In the genomic region with DNA sequence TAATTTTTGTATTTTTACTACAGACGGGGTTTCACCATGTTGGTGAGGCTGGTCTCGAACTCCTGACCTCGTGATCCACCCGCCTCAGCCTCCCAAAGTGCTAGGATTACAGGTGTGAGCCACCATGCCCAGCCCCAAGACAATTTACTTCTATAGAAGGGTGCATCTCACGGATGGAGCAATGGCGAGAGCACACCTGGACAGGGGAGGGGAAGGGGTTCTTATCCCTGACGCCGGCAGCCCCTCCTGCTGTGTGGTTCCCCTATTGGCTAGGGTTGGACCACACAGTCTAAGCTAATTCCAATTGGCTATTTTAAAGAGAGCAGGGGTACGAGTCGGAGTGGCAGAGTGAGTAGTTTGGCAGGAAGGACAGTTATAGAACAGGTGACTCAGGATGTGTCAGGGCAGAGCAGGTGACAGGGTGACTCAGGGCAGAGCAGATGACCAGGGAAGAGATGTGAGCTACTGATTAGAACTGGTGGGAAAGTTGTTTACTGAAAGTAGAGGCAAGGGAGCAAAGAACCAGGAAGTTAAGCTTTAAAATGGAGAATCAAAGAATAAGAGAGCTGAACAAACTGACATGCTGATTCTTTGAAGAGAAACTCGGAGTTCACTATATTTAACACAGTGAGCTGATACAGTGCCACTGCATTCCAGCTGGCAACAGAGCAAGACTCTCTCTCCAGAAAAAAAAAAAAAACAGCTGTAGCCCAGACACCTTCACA, we compare ENCODE assay signal across 1 cellular context.
TF ChIP-seq lines count a peak whose summit lies in the region.

No MANE protein-coding gene starts in this region.

TF ChIP-seq in H1, 55 proteins besides CTCF, POLR2A, EP300 and RAD21:
- TF ChIP-seq CBX5 (IDR thresholded peaks at IDR 0.05; ENCODE audit: low read depth, low read length), result no peak
- TF ChIP-seq, protein P1, sequence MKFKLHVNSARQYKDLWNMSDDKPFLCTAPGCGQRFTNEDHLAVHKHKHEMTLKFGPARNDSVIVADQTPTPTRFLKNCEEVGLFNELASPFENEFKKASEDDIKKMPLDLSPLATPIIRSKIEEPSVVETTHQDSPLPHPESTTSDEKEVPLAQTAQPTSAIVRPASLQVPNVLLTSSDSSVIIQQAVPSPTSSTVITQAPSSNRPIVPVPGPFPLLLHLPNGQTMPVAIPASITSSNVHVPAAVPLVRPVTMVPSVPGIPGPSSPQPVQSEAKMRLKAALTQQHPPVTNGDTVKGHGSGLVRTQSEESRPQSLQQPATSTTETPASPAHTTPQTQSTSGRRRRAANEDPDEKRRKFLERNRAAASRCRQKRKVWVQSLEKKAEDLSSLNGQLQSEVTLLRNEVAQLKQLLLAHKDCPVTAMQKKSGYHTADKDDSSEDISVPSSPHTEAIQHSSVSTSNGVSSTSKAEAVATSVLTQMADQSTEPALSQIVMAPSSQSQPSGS (IDR thresholded peaks at IDR 0.05; ENCODE audit: low read length), result no peak
- TF ChIP-seq KDM5A (IDR thresholded peaks at IDR 0.05; ENCODE audit: low read length), result no peak
- TF ChIP-seq CHD2 (IDR thresholded peaks at IDR 0.05; ENCODE audit: low read length), result no peak
- no peak for TF ChIP-seq SUZ12 (IDR thresholded peaks at IDR 0.05; ENCODE audit: low read length)
- no peak for TF ChIP-seq CEBPB (IDR thresholded peaks at IDR 0.05; ENCODE audit: low read depth, low read length)
- no peak for TF ChIP-seq SIRT6 (IDR thresholded peaks at IDR 0.05; ENCODE audit: low read length)
- no peak for TF ChIP-seq CTBP2 (IDR thresholded peaks at IDR 0.05; ENCODE audit: borderline replicate concordance, insufficient read depth, insufficient read length, low read length)
- TF ChIP-seq RBBP5 (IDR thresholded peaks at IDR 0.05; ENCODE audit: borderline replicate concordance, low read depth, low read length), result no peak
- no peak for TF ChIP-seq GTF2F1 (IDR thresholded peaks at IDR 0.05; ENCODE audit: borderline replicate concordance, low read depth, low read length)
- TF ChIP-seq SIX5 (IDR thresholded peaks at IDR 0.05; ENCODE audit: low read depth, low read length), result no peak
- no peak for TF ChIP-seq SP1 (IDR thresholded peaks at IDR 0.05; ENCODE audit: low read depth, low read length)
TF ChIP-seq in H1: peak in this region for 0.
